8 cellular contexts compared by ENCODE assay signal in genomic region chr22:37640591-37641250, GRCh38. TPM values are rescaled to one million over a fixed set of nuclear protein-coding genes. Genes with fewer than 3 reads are reported as not detected.
DNase-seq lines count a peak whose midpoint lies in the region; ATAC-seq and TF ChIP-seq lines count a peak whose summit lies in the region.

No MANE protein-coding gene starts in this region.

- H3K4me1 ChIP-seq in iPS-18a (ENCODE audit: control insufficient read depth, low read depth, low read length) = peaks cover 11% of the 10 kb centered on the region
- H3K4me1 ChIP-seq in thoracic aorta (ENCODE audit: control insufficient read depth in 1 of 2, low read depth in 2 of 2) = peaks cover 0 to 12% of the 10 kb centered on the region in 2 donors

- H3K9ac ChIP-seq in iPS-18a (ENCODE audit: low read length) = no peak overlapping the region

- H3K4me1 Mint-ChIP-seq in activated CD8-positive, alpha-beta memory T cell treated with anti-CD3 and anti-CD28 coated beads, Interleukin-2, amount 10 ng/mL, durations not matched to agents 7 days and 5 days = peaks cover 64% of the 10 kb centered on the region
- peaks cover 50% of the 10 kb centered on the region for H3K4me1 Mint-ChIP-seq in activated T-helper 1 cell treated with anti-CD3 and anti-CD28 coated beads, Interleukin-12 subunit alpha, Interleukin-12 subunit beta, Interleukin-2, Interleukin-4 antibody, amounts not matched to agents 30 ng/mL and 10 ng/mL and 1 ng/mL, durations not matched to agents 14 hours and 24 hours and 36 hours (ENCODE audit: low read depth)

- no peak for ATAC-seq in activated CD8-positive, alpha-beta memory T cell treated with anti-CD3 and anti-CD28 coated beads, Interleukin-2, amount 10 ng/mL, durations not matched to agents 7 days and 5 days
- no peak for ATAC-seq in thoracic aorta (ENCODE audit: insufficient number of reproducible peaks, low FRiP score, low read depth)

- peak overlapping the region; percentile 90 for H3K4me3 Mint-ChIP-seq in activated CD8-positive, alpha-beta memory T cell treated with anti-CD3 and anti-CD28 coated beads, Interleukin-2, amount 10 ng/mL, durations not matched to agents 7 days and 5 days
- H3K4me3 Mint-ChIP-seq in activated T-helper 1 cell treated with anti-CD3 and anti-CD28 coated beads, Interleukin-12 subunit alpha, Interleukin-12 subunit beta, Interleukin-2, Interleukin-4 antibody, amounts not matched to agents 30 ng/mL and 10 ng/mL and 1 ng/mL, durations not matched to agents 14 hours and 24 hours and 36 hours = peak overlapping the region; percentile 97

- H3K36me3 ChIP-seq in iPS-18a (ENCODE audit: control insufficient read depth, low read depth, low read length) (peaks cover 8% of the 10 kb centered on the region), thoracic aorta (no peaks in the 10 kb centered on the region)

- no peaks in the 10 kb centered on the region for H3K27me3 Mint-ChIP-seq in activated CD8-positive, alpha-beta memory T cell treated with anti-CD3 and anti-CD28 coated beads, Interleukin-2, amount 10 ng/mL, durations not matched to agents 7 days and 5 days
- H3K27me3 Mint-ChIP-seq in activated T-helper 1 cell treated with anti-CD3 and anti-CD28 coated beads, Interleukin-12 subunit alpha, Interleukin-12 subunit beta, Interleukin-2, Interleukin-4 antibody, amounts not matched to agents 30 ng/mL and 10 ng/mL and 1 ng/mL, durations not matched to agents 14 hours and 24 hours and 36 hours (ENCODE audit: insufficient read depth) = no peaks in the 10 kb centered on the region

- peaks cover 42% of the 10 kb centered on the region for H3K36me3 Mint-ChIP-seq in activated CD8-positive, alpha-beta memory T cell treated with anti-CD3 and anti-CD28 coated beads, Interleukin-2, amount 10 ng/mL, durations not matched to agents 7 days and 5 days
- H3K36me3 Mint-ChIP-seq in activated T-helper 1 cell treated with anti-CD3 and anti-CD28 coated beads, Interleukin-12 subunit alpha, Interleukin-12 subunit beta, Interleukin-2, Interleukin-4 antibody, amounts not matched to agents 30 ng/mL and 10 ng/mL and 1 ng/mL, durations not matched to agents 14 hours and 24 hours and 36 hours (ENCODE audit: low read depth) = peaks cover 20% of the 10 kb centered on the region

- H3K9me3 Mint-ChIP-seq in activated CD8-positive, alpha-beta memory T cell treated with anti-CD3 and anti-CD28 coated beads, Interleukin-2, amount 10 ng/mL, durations not matched to agents 7 days and 5 days (ENCODE audit: low read depth) = no peaks in the 10 kb centered on the region
- no peaks in the 10 kb centered on the region for H3K9me3 Mint-ChIP-seq in activated T-helper 1 cell treated with anti-CD3 and anti-CD28 coated beads, Interleukin-12 subunit alpha, Interleukin-12 subunit beta, Interleukin-2, Interleukin-4 antibody, amounts not matched to agents 30 ng/mL and 10 ng/mL and 1 ng/mL, durations not matched to agents 14 hours and 24 hours and 36 hours

- H3K9me3 ChIP-seq in iPS-18a (ENCODE audit: control insufficient read depth, low read depth, low read length) (no peaks in the 10 kb centered on the region), thoracic aorta (no peaks in the 10 kb centered on the region)

- DNase-seq in activated CD8-positive, alpha-beta memory T cell treated with anti-CD3 and anti-CD28 coated beads, Interleukin-2, amount 10 ng/mL, durations not matched to agents 7 days and 5 days = no peak
- DNase-seq in activated CD8-positive, alpha-beta memory T cell treated with anti-CD3 and anti-CD28 coated beads, Interleukin-2, amount 50 U/mL, for 48 hours = no peak
- DNase-seq in activated T-helper 1 cell treated with anti-CD3 and anti-CD28 coated beads, Interleukin-12 subunit alpha, Interleukin-12 subunit beta, Interleukin-2, Interleukin-4 antibody, amounts not matched to agents 30 ng/mL and 10 ng/mL and 1 ng/mL, durations not matched to agents 14 hours and 24 hours and 36 hours (ENCODE audit: low spot score) = no peak
- no peak for DNase-seq in thoracic aorta (ENCODE audit: low spot score)
- no peak for DNase-seq in NCI-H226
- no peak for DNase-seq in SW 1271 (lab: John Stamatoyannopoulos, UW)
- no peak for DNase-seq in NCI-H2081 treated with DMSO at 0.1 percent for 48 hours (lab: John Stamatoyannopoulos, UW)

- TF ChIP-seq CTCF in thoracic aorta (IDR thresholded peaks at IDR 0.05) = no peak

- intact Hi-C loops in activated T-helper 1 cell treated with anti-CD3 and anti-CD28 coated beads, Interleukin-12 subunit alpha, Interleukin-12 subunit beta, Interleukin-2, Interleukin-4 antibody, amounts not matched to agents 30 ng/mL and 10 ng/mL and 1 ng/mL, durations not matched to agents 14 hours and 24 hours and 36 hours (cut with micrococcal nuclease) = no loop called here

- H3K27me3 ChIP-seq in iPS-18a (ENCODE audit: control insufficient read depth, insufficient read depth, low read length) = no peaks in the 10 kb centered on the region
- H3K27me3 ChIP-seq in thoracic aorta (replicated peaks; ENCODE audit: insufficient read depth) = no peaks in the 10 kb centered on the region

- H3K4me3 ChIP-seq in iPS-18a (ENCODE audit: low read length) = peak overlapping the region; percentile 67
- H3K4me3 ChIP-seq in thoracic aorta = peak overlapping the region; percentile 74

- H3K27ac ChIP-seq in iPS-18a (ENCODE audit: low read length) (no peak overlapping the region), thoracic aorta (no peak overlapping the region)

- peak overlapping the region; percentile 91 for H3K27ac Mint-ChIP-seq in activated CD8-positive, alpha-beta memory T cell treated with anti-CD3 and anti-CD28 coated beads, Interleukin-2, amount 10 ng/mL, durations not matched to agents 7 days and 5 days
- H3K27ac Mint-ChIP-seq in activated T-helper 1 cell treated with anti-CD3 and anti-CD28 coated beads, Interleukin-12 subunit alpha, Interleukin-12 subunit beta, Interleukin-2, Interleukin-4 antibody, amounts not matched to agents 30 ng/mL and 10 ng/mL and 1 ng/mL, durations not matched to agents 14 hours and 24 hours and 36 hours = peak overlapping the region; percentile 100

- CTCF ChIA-PET in activated CD8-positive, alpha-beta memory T cell treated with anti-CD3 and anti-CD28 coated beads, Interleukin-2, amount 10 ng/mL, durations not matched to agents 7 days and 5 days (lab: Charles Lee) = interaction anchor here (1.3 to 34.1 kb wide), 6 partner anchors 8 to 34 kb away, joined by 4 to 1064 read pairs (median 54); partner anchors contain the start of genes GGA1, LGALS1, NOL12 and PDXP

RNA-seq across cellular contexts. Expression of gene SH3BP1, which starts 1.3 kb away (rescaled TPM):
- total RNA-seq in activated CD8-positive, alpha-beta memory T cell treated with anti-CD3 and anti-CD28 coated beads, Interleukin-2, amount 10 ng/mL, durations not matched to agents 7 days and 5 days = 100 to 1,000 TPM; 231 to 275 TPM
- total RNA-seq in activated T-helper 1 cell treated with anti-CD3 and anti-CD28 coated beads, Interleukin-12 subunit alpha, Interleukin-12 subunit beta, Interleukin-2, Interleukin-4 antibody, amounts not matched to agents 30 ng/mL and 10 ng/mL and 1 ng/mL, durations not matched to agents 14 hours and 24 hours and 36 hours = 110 and 116 TPM in 2 replicates
- 10 to 100 TPM in 1 of 2 donors, 1 to 10 TPM in 1; 5.6 to 14.2 TPM for total RNA-seq in thoracic aorta

RNA-seq across cellular contexts. Expression of gene PDXP, which starts 17.8 kb away (rescaled TPM):
- total RNA-seq in activated CD8-positive, alpha-beta memory T cell treated with anti-CD3 and anti-CD28 coated beads, Interleukin-2, amount 10 ng/mL, durations not matched to agents 7 days and 5 days = 10 to 100 TPM; 25.9 to 32.6 TPM
- total RNA-seq in activated T-helper 1 cell treated with anti-CD3 and anti-CD28 coated beads, Interleukin-12 subunit alpha, Interleukin-12 subunit beta, Interleukin-2, Interleukin-4 antibody, amounts not matched to agents 30 ng/mL and 10 ng/mL and 1 ng/mL, durations not matched to agents 14 hours and 24 hours and 36 hours = 47.0 and 50.4 TPM in 2 replicates
- 10 to 100 TPM in 1 of 2 donors, 1 to 10 TPM in 1; 6.3 to 13.8 TPM for total RNA-seq in thoracic aorta

RNA-seq across cellular contexts. Expression of gene GGA1, which starts 32.1 kb away (rescaled TPM):
- total RNA-seq in activated CD8-positive, alpha-beta memory T cell treated with anti-CD3 and anti-CD28 coated beads, Interleukin-2, amount 10 ng/mL, durations not matched to agents 7 days and 5 days = 10 to 100 TPM; 76.9 to 85.9 TPM
- total RNA-seq in activated T-helper 1 cell treated with anti-CD3 and anti-CD28 coated beads, Interleukin-12 subunit alpha, Interleukin-12 subunit beta, Interleukin-2, Interleukin-4 antibody, amounts not matched to agents 30 ng/mL and 10 ng/mL and 1 ng/mL, durations not matched to agents 14 hours and 24 hours and 36 hours = 70.8 and 78.9 TPM in 2 replicates
- 10 to 100 TPM; 59.9 to 61.2 TPM for total RNA-seq in thoracic aorta

RNA-seq across cellular contexts. Expression of gene LGALS1, which starts 34.7 kb away (rescaled TPM):
- 1,000 to 10,000 TPM; 1,392 to 1,515 TPM for total RNA-seq in activated CD8-positive, alpha-beta memory T cell treated with anti-CD3 and anti-CD28 coated beads, Interleukin-2, amount 10 ng/mL, durations not matched to agents 7 days and 5 days
- total RNA-seq in activated T-helper 1 cell treated with anti-CD3 and anti-CD28 coated beads, Interleukin-12 subunit alpha, Interleukin-12 subunit beta, Interleukin-2, Interleukin-4 antibody, amounts not matched to agents 30 ng/mL and 10 ng/mL and 1 ng/mL, durations not matched to agents 14 hours and 24 hours and 36 hours = 245 and 254 TPM in 2 replicates
- 1,000 to 10,000 TPM; 1,470 to 1,957 TPM for total RNA-seq in thoracic aorta

RNA-seq across cellular contexts. Expression of gene NOL12, which starts 45.4 kb away (rescaled TPM):
- total RNA-seq in activated CD8-positive, alpha-beta memory T cell treated with anti-CD3 and anti-CD28 coated beads, Interleukin-2, amount 10 ng/mL, durations not matched to agents 7 days and 5 days = 10 to 100 TPM; 49.9 to 53.3 TPM
- total RNA-seq in activated T-helper 1 cell treated with anti-CD3 and anti-CD28 coated beads, Interleukin-12 subunit alpha, Interleukin-12 subunit beta, Interleukin-2, Interleukin-4 antibody, amounts not matched to agents 30 ng/mL and 10 ng/mL and 1 ng/mL, durations not matched to agents 14 hours and 24 hours and 36 hours = 67.8 and 70.0 TPM in 2 replicates
- total RNA-seq in thoracic aorta = 10 to 100 TPM; 11.1 to 58.9 TPM
